ENCODE assay signal across 1 cellular context in genomic region chr21:42539931-42540343, GRCh38.
TF ChIP-seq lines count a peak whose summit lies in the region.

No MANE protein-coding gene starts in this region.

TF ChIP-seq in K562, 482 proteins besides CTCF, POLR2A, EP300 and RAD21 (continued from another document):
- TF ChIP-seq SMC3 (conservative IDR thresholded peaks at IDR 0.05; ENCODE audit: insufficient read depth, low read depth, low read length) (peak; percentile 73), CAMTA2 (CRISPR knock-in tag; conservative IDR thresholded peaks at IDR 0.05) (no peak), L3MBTL2 (IDR thresholded peaks at IDR 0.05) (peak; percentile 46; the same call in 1 of the 2 replicates), CXXC5 (CRISPR knock-in tag; IDR thresholded peaks at IDR 0.05) (no peak), KDM4B (IDR thresholded peaks at IDR 0.05; ENCODE audit: borderline replicate concordance in 2 of 2, low read depth in 1 of 2) (no peak), CBX2 (IDR thresholded peaks at IDR 0.05; ENCODE audit: insufficient read depth, low read length, poor library complexity, severe bottlenecking) (no peak), LCOR (CRISPR knock-in tag; IDR thresholded peaks at IDR 0.05) (0 out of 2 replicates have a peak, but pooled peaks have one; percentile 59), TEAD4 (IDR thresholded peaks at IDR 0.05; ENCODE audit: low read length) (peak; percentile 47; the same call in 1 of the 2 replicates), TEAD4 (CRISPR knock-in tag; IDR thresholded peaks at IDR 0.05; ENCODE audit: borderline replicate concordance) (no peak), KDM2B (CRISPR knock-in tag; IDR thresholded peaks at IDR 0.05) (no peak), ARID4B (CRISPR knock-in tag; IDR thresholded peaks at IDR 0.05) (peak; percentile 61; the same call in 1 of the 2 replicates), ATF1 (CRISPR knock-in tag; IDR thresholded peaks at IDR 0.05) (no peak), ATF1 (tag; IDR thresholded peaks at IDR 0.05) (peak; percentile 36; the same call in 1 of the 2 replicates)
